Comparison of ENCODE assay signal across 14 cellular contexts in genomic region chr1:211635602-211636205, GRCh38. TPM values are rescaled to one million over a fixed set of nuclear protein-coding genes. Genes with fewer than 3 reads are reported as not detected.
"Had no signal": no experiment of that assay in that cellular context is flagged by ENCODE, and none has a peak within 500 bp of the region (broad histone marks: within the 10 kb centered on the region; RNA-seq: fewer than 3 reads in every experiment).

No MANE protein-coding gene starts in this region.

- H3K36me3 Mint-ChIP-seq: naive thymus-derived CD8-positive, alpha-beta T cell had no signal

- H3K4me3 ChIP-seq: ascending aorta, transverse colon had no signal

- H3K36me3 ChIP-seq: ascending aorta, transverse colon had no signal

- DNase-seq: activated CD4-positive, alpha-beta T cell treated with anti-CD3 and anti-CD28 coated beads, Interleukin-2, amount 50 U/mL, for 1 hour; activated CD8-positive, alpha-beta memory T cell treated with anti-CD3 and anti-CD28 coated beads for 24 hours; activated naive CD4-positive, alpha-beta T cell; activated naive CD8-positive, alpha-beta T cell treated with anti-CD3 and anti-CD28 coated beads, Interleukin-2, amount 10 ng/mL, durations not matched to agents 7 days and 5 days; naive thymus-derived CD8-positive, alpha-beta T cell; stimulated activated CD4-positive, alpha-beta T cell treated with anti-CD3 and anti-CD28 coated beads, Interleukin-4, amount 100 ng/mL, for 24 hours; stimulated activated naive CD4-positive, alpha-beta T cell treated with Interleukin-2 at 50 U/mL for 16 hours had no signal

- H3K27ac Mint-ChIP-seq: activated naive CD8-positive, alpha-beta T cell treated with anti-CD3 and anti-CD28 coated beads, Interleukin-2, amount 10 ng/mL, durations not matched to agents 7 days and 5 days; naive thymus-derived CD8-positive, alpha-beta T cell; T-helper 2 cell treated with Interferon-gamma antibody and Interleukin-4, amounts not matched to agents 5 μg/mL and 100 μg/mL, for 36 hours had no signal

- H3K9me3 Mint-ChIP-seq: activated naive CD8-positive, alpha-beta T cell treated with anti-CD3 and anti-CD28 coated beads, Interleukin-2, amount 10 ng/mL, durations not matched to agents 7 days and 5 days; naive thymus-derived CD8-positive, alpha-beta T cell; T-helper 2 cell treated with Interferon-gamma antibody and Interleukin-4, amounts not matched to agents 5 μg/mL and 100 μg/mL, for 36 hours had no signal

- H3K27ac ChIP-seq: ascending aorta, epithelial cell of prostate, transverse colon had no signal

- ATAC-seq: activated CD4-positive, CD25-positive, alpha-beta regulatory T cell treated with anti-CD3 and anti-CD28 coated beads, Interleukin-2, amount 50 U/mL, for 24 hours; naive thymus-derived CD8-positive, alpha-beta T cell had no signal

- H3K4me3 Mint-ChIP-seq: activated naive CD8-positive, alpha-beta T cell treated with anti-CD3 and anti-CD28 coated beads, Interleukin-2, amount 10 ng/mL, durations not matched to agents 7 days and 5 days; naive thymus-derived CD8-positive, alpha-beta T cell; T-helper 2 cell treated with Interferon-gamma antibody and Interleukin-4, amounts not matched to agents 5 μg/mL and 100 μg/mL, for 36 hours had no signal

- H3K27me3 ChIP-seq: ascending aorta, transverse colon had no signal

- FAIRE-seq: islet of Langerhans, small intestine had no signal

- H3K9me3 ChIP-seq: ascending aorta, transverse colon had no signal

RNA-seq across cellular contexts. Expression of gene NEK2, which starts 39.7 kb away (rescaled TPM):
- total RNA-seq: ascending aorta had no signal
